28 cellular contexts compared by ENCODE assay signal in genomic region chr6:108762394-108762793, GRCh38.
DNase-seq lines count a peak whose midpoint lies in the region; ATAC-seq and TF ChIP-seq lines count a peak whose summit lies in the region.
"Had no signal": no experiment of that assay in that cellular context is flagged by ENCODE, and none has a peak within 500 bp of the region (broad histone marks: within the 10 kb centered on the region; RNA-seq: fewer than 3 reads in every experiment).

No MANE protein-coding gene starts in this region.

- intact Hi-C loops in mammary epithelial cell (cut with micrococcal nuclease) = no loop called here

- 33% methylated on average over 1 of the region's 1 CpG for WGBS in mammary epithelial cell (ENCODE audit: low coverage, missing lambda C conversion rate)

- peaks cover 8% of the 10 kb centered on the region for H3K4me1 Mint-ChIP-seq in memory B cell

- in situ Hi-C loops in mammary epithelial cell (cut with MboI; ENCODE audit: low sequenced_read_pairs in 2 of 2) = no loop called here

- BruUV-seq in mammary epithelial cell (replicated peaks; lab: Mats Ljungman, UMichigan) = no TSS peak

- no peak overlapping the region for H3K4me2 ChIP-seq in mammary epithelial cell (ENCODE audit: insufficient read depth, low read depth, low read length)
- H3K4me2 ChIP-seq: GM23338, neural progenitor cell had no signal

- H3K36me3 ChIP-seq in mammary epithelial cell (ENCODE audit: insufficient read depth, low read length) = no peaks in the 10 kb centered on the region
- H3K36me3 ChIP-seq: breast epithelium, heart right ventricle, neural progenitor cell, Peyer's patch, right lobe of liver, thoracic aorta had no signal

- TF ChIP-seq CTCF in HL-60 (IDR thresholded peaks at IDR 0.05; ENCODE audit: insufficient read depth, low read length) = no peak
- TF ChIP-seq CTCF in mammary epithelial cell (conservative IDR thresholded peaks at IDR 0.05 in 1 of 2, IDR thresholded peaks at IDR 0.05 in 1 of 2; ENCODE audit: extremely low read depth in 1 of 2, insufficient read depth in 1 of 2, low read depth in 1 of 2, low read length in 2 of 2) = no peak

- H3K27me3 ChIP-seq in HL-60 (ENCODE audit: insufficient read depth, poor library complexity, severe bottlenecking) = no peaks in the 10 kb centered on the region
- H3K27me3 ChIP-seq in mammary epithelial cell (ENCODE audit: insufficient read depth, low read length) = no peaks in the 10 kb centered on the region
- H3K27me3 ChIP-seq: breast epithelium, heart right ventricle, Peyer's patch, right lobe of liver had no signal

- H3K4me1 ChIP-seq in mammary epithelial cell (ENCODE audit: insufficient read depth, low read length) = no peaks in the 10 kb centered on the region
- H3K4me1 ChIP-seq: breast epithelium, neural progenitor cell, Peyer's patch had no signal

- no peak overlapping the region for H3K9ac ChIP-seq in mammary epithelial cell (ENCODE audit: insufficient read depth, low read length)
- H3K9ac ChIP-seq: neural progenitor cell had no signal

- peaks cover 6% of the 10 kb centered on the region for H3K27me3 Mint-ChIP-seq in memory B cell

- H4K20me1 ChIP-seq in mammary epithelial cell (ENCODE audit: insufficient read depth, low read length) = no peaks in the 10 kb centered on the region

- H3K27ac ChIP-seq in HL-60 (replicated peaks) (no peak overlapping the region; the same call in 1 of the 2 replicates), mammary epithelial cell (ENCODE audit: insufficient read depth, low read depth, low read length) (no peak overlapping the region)
- H3K27ac ChIP-seq: breast epithelium, C4-2B, heart right ventricle, neural progenitor cell, Peyer's patch, right lobe of liver, thoracic aorta had no signal

- DNase-seq in HL-60 (ENCODE audit: low read depth in 1 of 2, low spot score in 1 of 2) (peak; percentile 51 to 81), MV-4-11 (lab: John Stamatoyannopoulos, UW) (peak; percentile 97), SKM-1 (lab: John Stamatoyannopoulos, UW; ENCODE audit: unreplicated experiment) (peak; percentile 94), memory B cell (ENCODE audit: low spot score in 2 of 2) (no peak), SHP77 (lab: John Stamatoyannopoulos, UW) (no peak), mammary epithelial cell (no peak)
- DNase-seq: activated CD4-positive, alpha-beta memory T cell treated with anti-CD3 and anti-CD28 coated beads, Interleukin-2, amount 10 ng/mL, durations not matched to agents 7 days and 5 days; activated naive CD4-positive, alpha-beta T cell treated with Interleukin-2 at 50 U/mL for 16 hours; activated T-cell treated with anti-CD3 and anti-CD28 coated beads, Interleukin-2, amount 50 U/mL, for 4 hours; effector CD8-positive, alpha-beta T cell; erythroblast; foreskin fibroblast; HFFc6; NCI-H1105 treated with DMSO at 0.1 percent for 48 hours; NCI-H2081; NCI-H446; NCI-H82; right lobe of liver; stimulated activated CD4-positive, alpha-beta T cell treated with anti-CD3 and anti-CD28 coated beads, Interleukin-4, amount 100 ng/mL, for 4 hours; stimulated activated naive CD8-positive, alpha-beta T cell treated with anti-CD3 and anti-CD28 coated beads, Interleukin-15, Interleukin-2, amounts not matched to agents 100 U/mL and 50 U/mL, for 24 hours had no signal

- H3K9me3 ChIP-seq in mammary epithelial cell (replicated peaks; ENCODE audit: insufficient read depth, low read length) = no peaks in the 10 kb centered on the region
- H3K9me3 ChIP-seq: breast epithelium, heart right ventricle, Peyer's patch, right lobe of liver, thoracic aorta had no signal

- dilution Hi-C loops in mammary epithelial cell (cut with HindIII; ENCODE audit: low sequenced_read_pairs) = no loop called here

- H3K36me3 Mint-ChIP-seq in memory B cell = no peaks in the 10 kb centered on the region
- H3K36me3 Mint-ChIP-seq: neural progenitor cell had no signal

- H2AFZ ChIP-seq in mammary epithelial cell (ENCODE audit: low read depth, low read length) = no peak overlapping the region
- H2AFZ ChIP-seq: GM23338, neural progenitor cell had no signal

- ATAC-seq in memory B cell (ENCODE audit: low read depth) = peak; percentile 46
- ATAC-seq in HG03097 (IDR thresholded peaks at IDR 0.05; ENCODE audit: low FRiP score, unreplicated experiment) = no peak
- ATAC-seq: activated T-cell treated with anti-CD3 and anti-CD28 coated beads, Interleukin-2, amount 50 U/mL, for 4 hours; GM23338; heart right ventricle; right lobe of liver; stimulated activated naive CD8-positive, alpha-beta T cell treated with anti-CD3 and anti-CD28 coated beads, Interleukin-15, Interleukin-2, amounts not matched to agents 100 U/mL and 50 U/mL, for 24 hours had no signal

- no peaks in the 10 kb centered on the region for H3K79me2 ChIP-seq in mammary epithelial cell (ENCODE audit: insufficient read depth, low read length)

- CTCF ChIA-PET in mammary epithelial cell (lab: Charles Lee; ENCODE audit: low non-redundant PET) = no interaction called here

- H3K4me3 Mint-ChIP-seq in memory B cell = no peak overlapping the region
- H3K4me3 Mint-ChIP-seq: activated CD4-positive, alpha-beta memory T cell treated with anti-CD3 and anti-CD28 coated beads, Interleukin-2, amount 10 ng/mL, durations not matched to agents 7 days and 5 days; activated T-cell treated with anti-CD3 and anti-CD28 coated beads, Interleukin-2, amount 50 U/mL, for 4 hours; GM23338; HFFc6; neural progenitor cell had no signal

- no peak overlapping the region for H3K27ac Mint-ChIP-seq in memory B cell
- H3K27ac Mint-ChIP-seq: activated CD4-positive, alpha-beta memory T cell treated with anti-CD3 and anti-CD28 coated beads, Interleukin-2, amount 10 ng/mL, durations not matched to agents 7 days and 5 days; GM23338; HFFc6; neural progenitor cell had no signal

- H3K4me3 ChIP-seq in HL-60 (replicated peaks; ENCODE audit: insufficient read depth, low read length) (no peak overlapping the region), mammary epithelial cell (replicated peaks in 1 of 3; ENCODE audit: insufficient read depth in 1 of 3, low read depth in 2 of 3, low read length in 3 of 3) (no peak overlapping the region)
- H3K4me3 ChIP-seq: breast epithelium, GM23338, heart right ventricle, neural progenitor cell, Peyer's patch, right lobe of liver, thoracic aorta had no signal

- H3K9me3 Mint-ChIP-seq in memory B cell = no peaks in the 10 kb centered on the region
- H3K9me3 Mint-ChIP-seq: activated CD4-positive, alpha-beta memory T cell treated with anti-CD3 and anti-CD28 coated beads, Interleukin-2, amount 10 ng/mL, durations not matched to agents 7 days and 5 days; activated T-cell treated with anti-CD3 and anti-CD28 coated beads, Interleukin-2, amount 50 U/mL, for 4 hours; GM23338; HFFc6; neural progenitor cell had no signal

Comparison
In these comparisons a context has a peak if more than half of its experiments do, and no peak if none do; other contexts are left out.
1. DNase-seq: peak in HL-60 (2 of 2), MV-4-11 (single experiment) and SKM-1 (single experiment); none in memory B cell (0 of 2), SHP77 (0 of 2) and mammary epithelial cell (single experiment).